In genomic region chr7:155725073-155725346, GRCh38 we compare ENCODE assay signal across 1 cellular context.
A peak's percentile ranks its signal among the peaks of the same experiment; 100 is the strongest.
TF ChIP-seq lines count a peak whose summit lies in the region.

No MANE protein-coding gene starts in this region.

TF ChIP-seq in K562, 482 proteins besides CTCF, POLR2A, EP300 and RAD21:
- TF ChIP-seq SMARCA5 (IDR thresholded peaks at IDR 0.05) (0 out of 2 replicates have a peak, but pooled peaks have one; percentile 3), FOXJ3 (CRISPR knock-in tag; IDR thresholded peaks at IDR 0.05) (no peak)
TF ChIP-seq in K562: peak in this region for 1.
